Comparison of ENCODE assay signal across 31 cellular contexts in the genomic region with DNA sequence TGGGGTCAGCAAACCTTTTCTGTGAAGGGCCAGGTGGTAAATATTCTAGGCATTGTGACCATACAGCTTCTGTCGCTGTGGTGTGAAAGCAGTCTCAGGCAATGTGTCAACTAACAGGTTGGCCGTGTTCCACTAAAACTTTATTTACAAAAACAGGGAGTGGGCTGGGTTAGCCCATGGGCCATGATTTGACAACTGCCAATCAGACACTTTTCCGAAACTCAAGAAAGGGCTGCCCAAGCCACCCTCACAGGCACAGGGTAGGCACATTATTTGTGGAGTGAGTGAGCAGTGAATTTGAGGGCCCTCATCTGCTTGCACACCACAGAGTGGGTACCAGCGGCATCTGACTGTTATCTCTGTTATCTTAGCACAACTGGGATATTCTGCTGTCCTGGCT.
"Had no signal": no experiment of that assay in that cellular context is flagged by ENCODE, and none has a peak within 500 bp of the region (broad histone marks: within the 10 kb centered on the region; RNA-seq: fewer than 3 reads in every experiment).

No MANE protein-coding gene starts in this region.

- ATAC-seq: naive thymus-derived CD8-positive, alpha-beta T cell; natural killer cell treated with Interleukin-12 subunit alpha and Interleukin-12 subunit beta and Interleukin-15 and Interleukin-18, amount 100 ng/mL, for 72 hours; sciatic nerve; stimulated activated memory B cell treated with anti-CD40 and anti-IgM and Interleukin-4, amounts not matched to agents 10 μg/mL and 1 μg/mL and 100 μg/mL, for 72 hours; stimulated activated naive CD8-positive, alpha-beta T cell treated with anti-CD3 and anti-CD28 coated beads, Interleukin-15, amount 100 ng/mL, for 72 hours; stimulated activated naive CD8-positive, alpha-beta T cell treated with anti-CD3 and anti-CD28 coated beads, Interleukin-15, Interleukin-2, amounts not matched to agents 100 U/mL and 50 U/mL, for 24 hours; upper lobe of right lung had no signal

- DNase-seq: naive B cell; naive thymus-derived CD8-positive, alpha-beta T cell; nephron progenitor cell; nucleus accumbens; ovary; retina; spleen; stimulated activated CD4-positive, alpha-beta T cell treated with anti-CD3 and anti-CD28 coated beads, Interleukin-12 subunit alpha, Interleukin-12 subunit beta, amount 100 ng/mL, for 4 hours; stimulated activated CD4-positive, alpha-beta T cell treated with anti-CD3 and anti-CD28 coated beads, Interleukin-1b, Interleukin-23, amount 100 ng/mL, for 48 hours; stimulated activated CD4-positive, alpha-beta T cell treated with anti-CD3 and anti-CD28 coated beads, Interleukin-4, amount 100 ng/mL, for 1 hour; stimulated activated CD4-positive, alpha-beta T cell treated with anti-CD3 and anti-CD28 coated beads, Interleukin-4, amount 100 ng/mL, for 4 hours; stimulated activated CD8-positive, alpha-beta memory T cell treated with anti-CD3 and anti-CD28 coated beads, Interleukin-4, amount 100 ng/mL, for 48 hours; stimulated activated naive CD4-positive, alpha-beta T cell; stimulated activated naive CD8-positive, alpha-beta T cell treated with anti-CD3 and anti-CD28 coated beads, Interleukin-15, amount 100 ng/mL, for 72 hours; stimulated activated naive CD8-positive, alpha-beta T cell treated with anti-CD3 and anti-CD28 coated beads, Interleukin-15, Interleukin-2, amounts not matched to agents 100 U/mL and 50 U/mL, for 24 hours; substantia nigra; testis; tibial artery; transverse colon; upper lobe of right lung; uterus had no signal

- H3K27me3 ChIP-seq: neutrophil, ovary, right atrium auricular region, spleen, testis, transverse colon, uterus had no signal

- H3K4me3 ChIP-seq: ovary, prostate gland, right atrium auricular region, skin epidermis, smooth muscle cell, spleen, suprapubic skin, testis, tibial artery, transverse colon, upper lobe of right lung, uterus had no signal

- H3K4me1 ChIP-seq: parathyroid adenoma, prostate gland, right atrium auricular region, spleen, suprapubic skin, testis, tibial artery, transverse colon, upper lobe of right lung, uterus had no signal

- H3K36me3 ChIP-seq: neutrophil, ovary, prostate gland, right atrium auricular region, spleen, suprapubic skin, tibial artery, transverse colon, upper lobe of right lung, uterus had no signal

- H2AFZ ChIP-seq: parathyroid adenoma had no signal

- H3K27ac ChIP-seq: neutrophil, ovary, parathyroid adenoma, prostate gland, right atrium auricular region, skin epidermis, spleen, suprapubic skin, testis, tibial artery, transverse colon, upper lobe of right lung, uterus had no signal

- H3K79me2 ChIP-seq: parathyroid adenoma had no signal

- H3K9me3 ChIP-seq: neutrophil, ovary, prostate gland, right atrium auricular region, suprapubic skin, testis, transverse colon, upper lobe of right lung, uterus had no signal

- H3K4me2 ChIP-seq: smooth muscle cell had no signal

- H3K9ac ChIP-seq: parathyroid adenoma had no signal
